In the genomic region with DNA sequence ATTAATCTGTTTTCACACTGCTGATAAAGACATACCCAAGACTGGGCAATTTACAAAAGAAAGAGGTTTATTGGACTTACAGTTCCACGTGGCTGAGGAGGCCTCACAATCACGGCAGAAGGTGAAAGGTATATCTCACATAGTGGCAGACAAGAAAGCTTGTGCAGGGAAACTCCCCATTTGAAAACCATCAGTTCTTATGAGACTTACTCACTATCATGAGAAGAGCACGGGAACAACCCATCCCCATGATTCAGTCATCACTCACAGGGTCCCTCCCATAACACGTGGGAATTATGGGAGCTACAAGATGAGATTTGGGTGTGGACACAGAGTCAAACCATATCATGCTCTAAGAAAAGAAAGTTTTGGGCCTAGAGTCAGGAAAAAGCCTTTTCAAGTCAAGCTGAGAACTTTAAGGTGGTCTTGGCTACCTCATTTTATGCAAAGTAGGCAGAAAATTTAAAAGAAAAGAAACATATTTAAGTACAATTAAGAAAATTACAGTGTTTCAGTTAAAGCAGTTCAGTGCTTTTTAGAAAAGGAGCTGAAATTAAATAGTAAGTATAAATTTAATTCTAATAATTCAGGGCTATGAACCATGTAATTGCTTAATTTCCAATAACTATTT, we compare ENCODE assay signal across 10 cellular contexts. TPM values are rescaled to one million over a fixed set of nuclear protein-coding genes. Genes with fewer than 3 reads are reported as not detected.
DNase-seq lines count a peak whose midpoint lies in the region; ATAC-seq and TF ChIP-seq lines count a peak whose summit lies in the region.
"Had no signal": no experiment of that assay in that cellular context is flagged by ENCODE, and none has a peak within 500 bp of the region (broad histone marks: within the 10 kb centered on the region; RNA-seq: fewer than 3 reads in every experiment).

No MANE protein-coding gene starts in this region.

- no peaks in the 10 kb centered on the region for H3K9me3 ChIP-seq in suprapubic skin

- TF ChIP-seq CTCF in fibroblast of mammary gland (conservative IDR thresholded peaks at IDR 0.05; ENCODE audit: control insufficient read depth, insufficient read depth, low read depth, low read length) (no peak), suprapubic skin (IDR thresholded peaks at IDR 0.05) (no peak)

- H3K4me3 Mint-ChIP-seq in activated T-cell treated with anti-CD3 and anti-CD28 coated beads, Interleukin-2, amount 50 U/mL, for 4 hours = peak overlapping the region; percentile 84

- peak; percentile 32 to 36 for ATAC-seq in activated T-cell treated with anti-CD3 and anti-CD28 coated beads, Interleukin-2, amount 50 U/mL, for 4 hours

- H3K4me3 ChIP-seq in fibroblast of mammary gland (ENCODE audit: control insufficient read depth, low read depth, low read length) = peak overlapping the region; percentile 70
- peak overlapping the region; percentile 81 for H3K4me3 ChIP-seq in suprapubic skin
- H3K4me3 ChIP-seq in H7 (ENCODE audit: insufficient read depth, low read depth, low read length) = no peak overlapping the region

- peaks cover 31% of the 10 kb centered on the region for H3K4me1 ChIP-seq in suprapubic skin

- no peak for DNase-seq in activated T-cell treated with anti-CD3 and anti-CD28 coated beads, Interleukin-2, amount 50 U/mL, for 4 hours
- DNase-seq in activated T-cell treated with anti-CD3 and anti-CD28 coated beads, Interleukin-2, amount 50 U/mL, for 48 hours = no peak
- DNase-seq in RPMI8226 (peak; percentile 69), fibroblast of mammary gland (ENCODE audit: low read depth) (peak; percentile 98), suprapubic skin (ENCODE audit: low spot score in 2 of 2) (no peak), H7 (no peak), NCI-H1048 (lab: John Stamatoyannopoulos, UW) (no peak), NCI-H2196 (lab: John Stamatoyannopoulos, UW; ENCODE audit: unreplicated experiment) (no peak)
- DNase-seq: CD8-positive, alpha-beta memory T cell; NCI-H526 treated with DMSO at 0.1 percent for 48 hours had no signal

- H3K36me3 Mint-ChIP-seq in activated T-cell treated with anti-CD3 and anti-CD28 coated beads, Interleukin-2, amount 50 U/mL, for 4 hours (ENCODE audit: insufficient read depth) = no peaks in the 10 kb centered on the region
- H3K36me3 Mint-ChIP-seq: CD8-positive, alpha-beta memory T cell had no signal

- no peaks in the 10 kb centered on the region for H3K36me3 ChIP-seq in suprapubic skin
- no peaks in the 10 kb centered on the region for H3K36me3 ChIP-seq in H7 (replicated peaks; ENCODE audit: control insufficient read depth, insufficient read depth, low read length)

- 47% methylated on average over 4 of the region's 4 CpGs for WGBS in suprapubic skin

- H3K27ac ChIP-seq in suprapubic skin = peak overlapping the region; percentile 97

- peak in 1 of 2 donors; percentile 19 for TF ChIP-seq POLR2A in suprapubic skin (IDR thresholded peaks at IDR 0.05)

- TF ChIP-seq EP300 in suprapubic skin (IDR thresholded peaks at IDR 0.05) = no peak

- H3K27me3 Mint-ChIP-seq in activated T-cell treated with anti-CD3 and anti-CD28 coated beads, Interleukin-2, amount 50 U/mL, for 4 hours (ENCODE audit: low read depth) = peaks cover 11% of the 10 kb centered on the region

- no peaks in the 10 kb centered on the region for H3K27me3 ChIP-seq in suprapubic skin
- peaks cover 44% of the 10 kb centered on the region for H3K27me3 ChIP-seq in H7 (ENCODE audit: control insufficient read depth, insufficient read depth, low read length)

- H3K4me1 Mint-ChIP-seq in activated T-cell treated with anti-CD3 and anti-CD28 coated beads, Interleukin-2, amount 50 U/mL, for 4 hours (ENCODE audit: low read depth) = peaks cover 27% of the 10 kb centered on the region

- H3K9me3 Mint-ChIP-seq in activated T-cell treated with anti-CD3 and anti-CD28 coated beads, Interleukin-2, amount 50 U/mL, for 4 hours = no peaks in the 10 kb centered on the region
- H3K9me3 Mint-ChIP-seq: CD8-positive, alpha-beta memory T cell had no signal

RNA-seq across cellular contexts. Expression of a gene that starts 24.9 kb away (rescaled TPM):
- total RNA-seq in activated T-cell treated with anti-CD3 and anti-CD28 coated beads, Interleukin-2, amount 50 U/mL, for 4 hours = not detected
- 10 to 100 TPM in 1 of 4 donors, 1 to 10 TPM in 2, under 1 TPM in 1; 0.91 to 13.2 (median 5.5) TPM for total RNA-seq in suprapubic skin
- total RNA-seq in H7 (2014; rRNA removed; shearing (Covaris generic)) = 7.1 and 7.6 TPM in 2 replicates
- total RNA-seq: CD8-positive, alpha-beta memory T cell had no signal

Comparison
In these comparisons a context has a peak if more than half of its experiments do, and no peak if none do; other contexts are left out.
1. DNase-seq: peak in RPMI8226 (single experiment) and fibroblast of mammary gland (single experiment); none in activated T-cell treated with anti-CD3 and anti-CD28 coated beads, Interleukin-2, amount 50 U/mL, for 4 hours (single experiment), activated T-cell treated with anti-CD3 and anti-CD28 coated beads, Interleukin-2, amount 50 U/mL, for 48 hours (0 of 2), suprapubic skin (0 of 2), H7 (single experiment), NCI-H1048 (single experiment) and NCI-H2196 (single experiment).